20 cellular contexts compared by ENCODE assay signal in the genomic region with DNA sequence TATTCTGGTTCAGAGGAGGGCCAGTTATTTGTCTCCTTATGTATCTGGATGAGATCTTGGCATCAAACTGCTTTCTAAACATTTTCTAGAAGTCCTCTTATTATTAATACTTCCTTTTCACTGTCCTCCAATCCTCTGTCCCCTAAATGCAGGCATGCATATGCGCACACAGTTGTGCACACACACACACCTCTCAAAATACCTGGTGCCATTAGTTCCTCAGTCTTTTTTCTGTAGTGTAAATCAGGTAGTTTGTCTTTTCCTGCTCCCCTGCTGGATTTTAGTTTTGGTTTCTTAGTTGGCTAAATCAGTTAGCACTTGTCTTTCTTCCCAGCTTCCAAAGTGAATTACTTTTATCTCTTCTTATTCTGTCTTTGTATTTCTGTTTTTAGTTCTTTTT. TPM values are rescaled to one million over a fixed set of nuclear protein-coding genes. Genes with fewer than 3 reads are reported as not detected.
DNase-seq lines count a peak whose midpoint lies in the region; ATAC-seq, FAIRE-seq and TF ChIP-seq lines count a peak whose summit lies in the region.
"Had no signal": no experiment of that assay in that cellular context is flagged by ENCODE, and none has a peak within 500 bp of the region (broad histone marks: within the 10 kb centered on the region; RNA-seq: fewer than 3 reads in every experiment).

No MANE protein-coding gene starts in this region.

- H2BK12ac ChIP-seq in H1 (ENCODE audit: low read depth, low read length) = no peak overlapping the region

- no peaks in the 10 kb centered on the region for H3K79me1 ChIP-seq in H1 (ENCODE audit: low read depth, low read length)

- no peak overlapping the region for H4K91ac ChIP-seq in H1 (replicated peaks; ENCODE audit: insufficient read length, low read length)

- peak overlapping the region; percentile 13 for H3K27ac Mint-ChIP-seq in activated CD4-positive, alpha-beta T cell treated with anti-CD3 and anti-CD28 coated beads for 36 hours
- no peak overlapping the region for H3K27ac Mint-ChIP-seq in activated CD4-positive, alpha-beta T cell treated with anti-CD3 and anti-CD28 coated beads, Interleukin-2, amount 10 ng/mL, durations not matched to agents 7 days and 5 days
- H3K27ac Mint-ChIP-seq in GM23338 = peak overlapping the region; percentile 78
- H3K27ac Mint-ChIP-seq in mesothelial cell of epicardium = peak overlapping the region; percentile 22

- H3K79me2 ChIP-seq in GM23338 (replicated peaks; ENCODE audit: insufficient read depth) = no peaks in the 10 kb centered on the region
- no peaks in the 10 kb centered on the region for H3K79me2 ChIP-seq in H1 (ENCODE audit: control insufficient read depth in 1 of 2, insufficient read depth in 2 of 2, low read length in 2 of 2)
- no peaks in the 10 kb centered on the region for H3K79me2 ChIP-seq in HepG2 (ENCODE audit: insufficient read depth, low read length)

- no peak for ATAC-seq in activated CD4-positive, alpha-beta T cell treated with anti-CD3 and anti-CD28 coated beads for 36 hours
- ATAC-seq in GM23338 (peak; percentile 61), HepG2 (no peak)
- ATAC-seq: HCT116, K562 had no signal

- H3K4me1 ChIP-seq in GM23338 (ENCODE audit: insufficient read depth) = peaks cover 17% of the 10 kb centered on the region
- H3K4me1 ChIP-seq in H1 (replicated peaks in 1 of 4; ENCODE audit: control insufficient read depth in 3 of 4, insufficient read depth in 4 of 4, low read length in 3 of 4) = peaks cover 0 to 5% (median 1%) of the 10 kb centered on the region in 4 experiments; a peak in 2 of 7 replicates
- no peaks in the 10 kb centered on the region for H3K4me1 ChIP-seq in HepG2 (ENCODE audit: insufficient read depth, low read length)

- H3F3A ChIP-seq in GM23338 (replicated peaks; ENCODE audit: low read depth) = no peaks in the 10 kb centered on the region

- TF ChIP-seq CTCF in GM23338 (conservative IDR thresholded peaks at IDR 0.05; ENCODE audit: low read depth in 2 of 2) (no peak), H1 (IDR thresholded peaks at IDR 0.05; ENCODE audit: control extremely low read depth in 1 of 3, insufficient read depth in 1 of 3, low read depth in 1 of 3, low read length in 3 of 3) (no peak), mesothelial cell of epicardium (IDR thresholded peaks at IDR 0.05; ENCODE audit: unreplicated experiment) (no peak), HepG2 (CRISPR knock-in tag; IDR thresholded peaks at IDR 0.05) (no peak)

- H3K27ac ChIP-seq in GM23338 (ENCODE audit: low read depth) (peak overlapping the region; percentile 43), H1 (ENCODE audit: low read depth, low read length) (no peak overlapping the region), HepG2 (ENCODE audit: extremely low read length, insufficient read depth, low read length) (no peak overlapping the region)
- H3K27ac ChIP-seq: 22Rv1 had no signal

- H3K9me3 ChIP-seq in H1 (ENCODE audit: insufficient read depth in 2 of 2, low read depth in 1 of 2, low read length in 1 of 2) (no peaks in the 10 kb centered on the region), HepG2 (ENCODE audit: low read length) (no peaks in the 10 kb centered on the region)

- intact Hi-C loops in activated CD4-positive, alpha-beta T cell treated with anti-CD3 and anti-CD28 coated beads for 36 hours (cut with DNase I, micrococcal nuclease) = no loop called here
- intact Hi-C loops in HepG2 (cut with micrococcal nuclease; ENCODE audit: unreplicated experiment) = no loop called here

- no peak overlapping the region for H4K5ac ChIP-seq in H1 (ENCODE audit: insufficient read length, low read depth, low read length)

- CTCF ChIA-PET in activated CD4-positive, alpha-beta T cell treated with anti-CD3 and anti-CD28 coated beads for 36 hours (lab: Charles Lee) = interaction anchor here (0.6 to 0.7 kb wide), 2 partner anchors 121 to 309 kb away, joined by 3 read pairs; no protein-coding TSS in a partner anchor
- CTCF ChIA-PET in activated CD4-positive, alpha-beta T cell treated with anti-CD3 and anti-CD28 coated beads, Interleukin-2, amount 10 ng/mL, durations not matched to agents 7 days and 5 days (lab: Charles Lee) = no interaction called here
- CTCF ChIA-PET in H1 (lab: Charles Lee; ENCODE audit: partially characterized antibody) = interaction anchor here (1.0 kb wide), 1 partner anchor 245 kb away, joined by 3 read pairs; no protein-coding TSS in a partner anchor
- CTCF ChIA-PET in HepG2 (lab: Yijun Ruan, JAX; ENCODE audit: low intra/inter-chr PET ratio, low total read pairs) = no interaction called here

- peaks cover 35% of the 10 kb centered on the region for H3K36me3 Mint-ChIP-seq in activated CD4-positive, alpha-beta T cell treated with anti-CD3 and anti-CD28 coated beads for 36 hours (ENCODE audit: low read depth)
- peaks cover 38% of the 10 kb centered on the region for H3K36me3 Mint-ChIP-seq in activated CD4-positive, alpha-beta T cell treated with anti-CD3 and anti-CD28 coated beads, Interleukin-2, amount 10 ng/mL, durations not matched to agents 7 days and 5 days (ENCODE audit: low read depth)
- H3K36me3 Mint-ChIP-seq in GM23338 (ENCODE audit: low read depth) (peaks cover 4% of the 10 kb centered on the region; the same call in 2 of the 3 replicates), mesothelial cell of epicardium (peaks cover 28% of the 10 kb centered on the region)

- no peak overlapping the region for H3K56ac ChIP-seq in H1 (replicated peaks; ENCODE audit: insufficient read length, low read depth, low read length)

- H4K20me1 ChIP-seq in GM23338 (replicated peaks; ENCODE audit: insufficient read depth) (no peaks in the 10 kb centered on the region), H1 (replicated peaks in 1 of 2; ENCODE audit: control insufficient read depth in 1 of 2, insufficient read depth in 2 of 2, low read length in 2 of 2) (peaks cover 0 to 2% of the 10 kb centered on the region in 2 experiments), HepG2 (ENCODE audit: insufficient read depth, low read length) (no peaks in the 10 kb centered on the region)

- peak overlapping the region; percentile 9; the same call in 1 of the 2 replicates for H3K4me3 ChIP-seq in GM23338
- peak overlapping the region in 1 of 4 experiments; percentile 12; a peak in 1 of 8 replicates for H3K4me3 ChIP-seq in H1 (ENCODE audit: extremely low read depth in 1 of 4, insufficient read depth in 2 of 4, low read depth in 3 of 4, low read length in 4 of 4)
- H3K4me3 ChIP-seq in HepG2 (replicated peaks in 1 of 3; ENCODE audit: insufficient read depth in 1 of 3, low read depth in 2 of 3, low read length in 3 of 3) = no peak overlapping the region
- H3K4me3 ChIP-seq: K562 had no signal

- H3K9me3 Mint-ChIP-seq in activated CD4-positive, alpha-beta T cell treated with anti-CD3 and anti-CD28 coated beads for 36 hours (ENCODE audit: low read depth) = no peaks in the 10 kb centered on the region
- H3K9me3 Mint-ChIP-seq in activated CD4-positive, alpha-beta T cell treated with anti-CD3 and anti-CD28 coated beads, Interleukin-2, amount 10 ng/mL, durations not matched to agents 7 days and 5 days = no peaks in the 10 kb centered on the region
- no peaks in the 10 kb centered on the region for H3K9me3 Mint-ChIP-seq in GM23338
- H3K9me3 Mint-ChIP-seq in mesothelial cell of epicardium = no peaks in the 10 kb centered on the region
- H3K9me3 Mint-ChIP-seq: CD14-positive monocyte had no signal

- no peak for DNase-seq in activated CD4-positive, alpha-beta T cell treated with anti-CD3 and anti-CD28 coated beads for 36 hours
- DNase-seq in activated CD4-positive, alpha-beta T cell treated with anti-CD3 and anti-CD28 coated beads, Interleukin-2, amount 10 ng/mL, durations not matched to agents 7 days and 5 days = no peak
- DNase-seq in GM23338 (ENCODE audit: low spot score) (peak; percentile 14), H1 (ENCODE audit: low read depth in 1 of 2, low spot score in 2 of 2) (no peak), mesothelial cell of epicardium (ENCODE audit: low spot score in 2 of 2, unreplicated experiment in 2 of 2) (no peak), RKO (ENCODE audit: low spot score) (no peak), HepG2 (ENCODE audit: low spot score) (no peak)
- no peak for DNase-seq in NK-92 treated with Interleukin-12 subunit alpha and Interleukin-12 subunit beta, amount 100 ng/mL, for 24 hours (lab: John Stamatoyannopoulos, UW)
- DNase-seq: DMS79 treated with DMSO at 0.1 percent for 48 hours, NCI-H1105 treated with DMSO at 0.1 percent for 48 hours, NCI-H1694, NCI-H2081 treated with DMSO at 0.1 percent for 48 hours, NCI-H446 treated with DMSO at 0.1 percent for 48 hours, NCI-H69, OCI-M1, SHP77 had no signal

- in situ Hi-C loops in HepG2 (cut with HindIII; ENCODE audit: extremely low pct_ligation_motif_present, low pct_unique_long_range_greater_than_20kb) = no loop called here

- no peaks in the 10 kb centered on the region for H3K9me2 ChIP-seq in GM23338 (ENCODE audit: insufficient read depth)

- H2BK20ac ChIP-seq in H1 (ENCODE audit: low read length) = no peak overlapping the region

- FAIRE-seq in H1 (lab: Jason Lieb, UNC) (no peak), HepG2 (lab: Jason Lieb, UNC) (no peak)
- FAIRE-seq: K562 had no signal

- H2BK5ac ChIP-seq in H1 (ENCODE audit: low read depth, low read length) = no peak overlapping the region

- H3K18ac ChIP-seq in H1 (ENCODE audit: extremely low read depth, low read length) = no peak overlapping the region

- 74% methylated on average over 1 of the region's 1 CpG; no CpG with 5 or more reads in 1 of the 2 experiments for WGBS in H1 (ENCODE audit: extremely low coverage in 1 of 2, insufficient coverage in 1 of 2, insufficient read length in 1 of 2, insufficient replicate concordance in 2 of 2, low coverage in 1 of 2, low lambda C conversion rate in 2 of 2, missing lambda C conversion rate in 1 of 2), 2 experiments
- WGBS in HepG2 (ENCODE audit: low lambda C conversion rate) = 94% methylated on average over 1 of the region's 1 CpG

- H3K27me3 ChIP-seq in GM23338 (ENCODE audit: insufficient read depth) = no peaks in the 10 kb centered on the region
- H3K27me3 ChIP-seq in H1 (replicated peaks in 1 of 4; ENCODE audit: control insufficient read depth in 3 of 4, extremely low read depth in 1 of 4, insufficient read depth in 3 of 4, low read length in 3 of 4) = no peaks in the 10 kb centered on the region
- H3K27me3 ChIP-seq in HepG2 (ENCODE audit: control insufficient read depth in 1 of 2, insufficient read depth in 2 of 2, low read length in 2 of 2) = no peaks in the 10 kb centered on the region

- no TSS peak for BruUV-seq in HepG2 (replicated peaks; lab: Mats Ljungman, UMichigan)

- H3K4me1 Mint-ChIP-seq in activated CD4-positive, alpha-beta T cell treated with anti-CD3 and anti-CD28 coated beads for 36 hours = peaks cover 4% of the 10 kb centered on the region
- H3K4me1 Mint-ChIP-seq in activated CD4-positive, alpha-beta T cell treated with anti-CD3 and anti-CD28 coated beads, Interleukin-2, amount 10 ng/mL, durations not matched to agents 7 days and 5 days = peaks cover 9% of the 10 kb centered on the region
- H3K4me1 Mint-ChIP-seq in GM23338 (peaks cover 20% of the 10 kb centered on the region), mesothelial cell of epicardium (peaks cover 7% of the 10 kb centered on the region)

- no peak overlapping the region for H3K4me3 Mint-ChIP-seq in activated CD4-positive, alpha-beta T cell treated with anti-CD3 and anti-CD28 coated beads for 36 hours
- H3K4me3 Mint-ChIP-seq in activated CD4-positive, alpha-beta T cell treated with anti-CD3 and anti-CD28 coated beads, Interleukin-2, amount 10 ng/mL, durations not matched to agents 7 days and 5 days = no peak overlapping the region
- H3K4me3 Mint-ChIP-seq in GM23338 (peak overlapping the region; percentile 9), mesothelial cell of epicardium (no peak overlapping the region)
- H3K4me3 Mint-ChIP-seq: CD14-positive monocyte had no signal

- no peak overlapping the region for H3K14ac ChIP-seq in H1 (ENCODE audit: insufficient read length)

- H3K23ac ChIP-seq in H1 (ENCODE audit: insufficient read length) = no peak overlapping the region

- TF ChIP-seq RAD21 in H1 (IDR thresholded peaks at IDR 0.05 in 1 of 2, conservative IDR thresholded peaks at IDR 0.05 in 1 of 2; ENCODE audit: low read depth in 2 of 2, low read length in 2 of 2) = no peak
- TF ChIP-seq RAD21 in HepG2 (CRISPR knock-in tag; IDR thresholded peaks at IDR 0.05) = no peak

- H2AK5ac ChIP-seq in H1 (ENCODE audit: low read depth, low read length) = no peak overlapping the region

- no peak overlapping the region for H2BK120ac ChIP-seq in H1 (replicated peaks; ENCODE audit: low read depth, low read length)

- no peak for TF ChIP-seq POLR2A in H1 (IDR thresholded peaks at IDR 0.05; ENCODE audit: control extremely low read depth in 1 of 2, low read depth in 2 of 2, low read length in 2 of 2)
- no peak for TF ChIP-seq POLR2A in HepG2 (IDR thresholded peaks at IDR 0.05; ENCODE audit: insufficient read depth in 1 of 2, low read depth in 2 of 2, low read length in 2 of 2)

- POLR2A ChIA-PET in activated CD4-positive, alpha-beta T cell treated with anti-CD3 and anti-CD28 coated beads for 36 hours (lab: Charles Lee) = no interaction called here
- POLR2A ChIA-PET in activated CD4-positive, alpha-beta T cell treated with anti-CD3 and anti-CD28 coated beads, Interleukin-2, amount 10 ng/mL, durations not matched to agents 7 days and 5 days (lab: Charles Lee) = no interaction called here
- POLR2A ChIA-PET in H1 (lab: Charles Lee; ENCODE audit: partially characterized antibody) = no interaction called here
- POLR2A ChIA-PET in HepG2 (lab: Yijun Ruan, JAX) = no interaction called here

- H2AFZ ChIP-seq in GM23338 (no peak overlapping the region), H1 (ENCODE audit: low read length) (no peak overlapping the region), HepG2 (ENCODE audit: low read length) (no peak overlapping the region)

- H2BK15ac ChIP-seq in H1 (ENCODE audit: low read length) = no peak overlapping the region

- no peaks in the 10 kb centered on the region for H3K23me2 ChIP-seq in H1 (ENCODE audit: low read depth, low read length)

- H3K9ac ChIP-seq in H1 (replicated peaks in 1 of 4; ENCODE audit: extremely low read depth in 1 of 4, low read depth in 3 of 4, low read length in 3 of 4) = no peak overlapping the region
- no peak overlapping the region for H3K9ac ChIP-seq in HepG2 (ENCODE audit: insufficient read depth, low read depth, low read length)

- H3K4ac ChIP-seq in H1 (replicated peaks; ENCODE audit: insufficient read length, low read depth, low read length) = no peak overlapping the region

- no peaks in the 10 kb centered on the region for H3K27me3 Mint-ChIP-seq in activated CD4-positive, alpha-beta T cell treated with anti-CD3 and anti-CD28 coated beads for 36 hours
- H3K27me3 Mint-ChIP-seq in activated CD4-positive, alpha-beta T cell treated with anti-CD3 and anti-CD28 coated beads, Interleukin-2, amount 10 ng/mL, durations not matched to agents 7 days and 5 days = no peaks in the 10 kb centered on the region
- H3K27me3 Mint-ChIP-seq in GM23338 (ENCODE audit: insufficient read depth, low read depth, poor library complexity) (no peaks in the 10 kb centered on the region), mesothelial cell of epicardium (ENCODE audit: low read depth) (no peaks in the 10 kb centered on the region)

- H3K36me3 ChIP-seq in GM23338 (ENCODE audit: insufficient read depth) (no peaks in the 10 kb centered on the region), H1 (ENCODE audit: control insufficient read depth in 2 of 4, insufficient read depth in 4 of 4, low read length in 3 of 4) (no peaks in the 10 kb centered on the region; a peak in 1 of 8 replicates), HepG2 (replicated peaks in 1 of 2; ENCODE audit: control insufficient read depth in 1 of 2, insufficient read depth in 2 of 2, low read length in 2 of 2) (peaks cover 1 to 9% of the 10 kb centered on the region in 2 experiments; a peak in 2 of 5 replicates)

- no peak overlapping the region for H4K8ac ChIP-seq in H1 (ENCODE audit: extremely low read depth, insufficient read depth, low read length)

- H3K4me2 ChIP-seq in GM23338 = peak overlapping the region; percentile 66
- peak overlapping the region; percentile 13 to 51; a peak in 2 of 4 replicates for H3K4me2 ChIP-seq in H1 (ENCODE audit: insufficient read depth in 1 of 2, low read depth in 2 of 2, low read length in 2 of 2)
- H3K4me2 ChIP-seq in HepG2 (ENCODE audit: low read depth, low read length) = no peak overlapping the region

- TF ChIP-seq EP300 in H1 (IDR thresholded peaks at IDR 0.05; ENCODE audit: borderline replicate concordance in 1 of 2, low read depth in 2 of 2, low read length in 2 of 2) (no peak), HepG2 (IDR thresholded peaks at IDR 0.05; ENCODE audit: low read depth in 2 of 2, low read length in 2 of 2) (no peak), HepG2 (CRISPR knock-in tag; IDR thresholded peaks at IDR 0.05; ENCODE audit: borderline replicate concordance) (no peak)

RNA-seq across cellular contexts. Expression of a gene that starts 55.8 kb away (rescaled TPM):
- total RNA-seq in activated CD4-positive, alpha-beta T cell treated with anti-CD3 and anti-CD28 coated beads for 36 hours = under 1 TPM; 0.58 to 0.64 TPM
- total RNA-seq in activated CD4-positive, alpha-beta T cell treated with anti-CD3 and anti-CD28 coated beads, Interleukin-2, amount 10 ng/mL, durations not matched to agents 7 days and 5 days = under 1 TPM; 0.47 to 0.85 TPM
- 1.7 and 2.7 TPM in 2 replicates for total RNA-seq in GM23338 (2014; rRNA removed; shearing (Covaris generic))
- polyA plus RNA-seq in GM23338 (2016; fragmentation: Nextera tagmentation; extraction: Ambion mirVana) (0.15 TPM in 1 of 2 replicates, not detected in the other), H1 (2011; rRNA removed) (0.16 and 0.62 TPM in 2 replicates), HepG2 (2011; rRNA removed) (0.05 and 0.43 TPM in 2 replicates)
- total RNA-seq in H1 (2021; fragmentation: NEBNext Ultra II Directional; extraction: Animal tissue kit (Norgen Biotek cat#: 25700)) = 0.17 and 0.67 TPM in 2 replicates
- polyA plus RNA-seq in H1 (2011; cell fraction: cytosol; rRNA removed) = 0.25 TPM
- 0.44 TPM for polyA plus RNA-seq in H1 (2011; cell fraction: nucleus; rRNA removed)
- polyA plus RNA-seq in H1 (2012, experiment 1 of 2) = 0.09 to 0.30 TPM (median 0.10 TPM) in 4 replicates
- polyA plus RNA-seq in H1 (2012, experiment 2 of 2) = not detected
- polyA plus RNA-seq in H1 (2013, experiment 1 of 2) = 0.10 TPM
- 0.09 TPM for polyA plus RNA-seq in H1 (2013, experiment 2 of 2)
- polyA minus RNA-seq in H1 (2011; rRNA and poly(A)+ RNA removed) = 2.2 and 3.9 TPM in 2 replicates
- polyA minus RNA-seq in H1 (2011; cell fraction: cytosol; rRNA and poly(A)+ RNA removed) = 1.5 TPM
- polyA minus RNA-seq in H1 (2011; cell fraction: nucleus; rRNA and poly(A)+ RNA removed) = 12.8 TPM
- total RNA-seq in mesothelial cell of epicardium (0.89 to 1.7 TPM (median 1.1 TPM) in 3 replicates), HepG2 (2016; rRNA removed; fragmentation: Illumina TruSeq; extraction: Trizol) (0.31 and 0.71 TPM in 2 replicates)
- total RNA-seq in HepG2 (2016; cell fraction: cytosol; rRNA removed; fragmentation: Illumina TruSeq; extraction: Trizol; ENCODE audit: low read depth) = 0.35 TPM in 1 of 2 replicates, not detected in the other
- 0.40 and 0.69 TPM in 2 replicates for total RNA-seq in HepG2 (2016; cell fraction: insoluble cytoplasmic fraction; rRNA removed; fragmentation: Illumina TruSeq; extraction: Trizol)
- 0.10 and 0.12 TPM in 2 replicates for total RNA-seq in HepG2 (2016; cell fraction: membrane; rRNA removed; fragmentation: Illumina TruSeq; extraction: Trizol)
- 9.5 and 9.6 TPM in 2 replicates for total RNA-seq in HepG2 (2016; cell fraction: nucleus; rRNA removed; fragmentation: Illumina TruSeq; extraction: Trizol)
- 0.05 TPM in 2 replicates for polyA plus RNA-seq in HepG2 (2011; cell fraction: cytosol; rRNA removed)
- polyA plus RNA-seq in HepG2 (2011; cell fraction: nucleus; rRNA removed) = 0.66 and 0.81 TPM in 2 replicates
- 0.08 and 0.46 TPM in 2 replicates for polyA plus RNA-seq in HepG2 (2012)
- polyA plus RNA-seq in HepG2 (2016; cell fraction: cytosol; fragmentation: Illumina TruSeq; extraction: Trizol; ENCODE audit: low read depth) = not detected in 2 replicates
- 0.53 and 0.57 TPM in 2 replicates for polyA plus RNA-seq in HepG2 (2016; cell fraction: insoluble cytoplasmic fraction; fragmentation: Illumina TruSeq; extraction: Trizol; ENCODE audit: low read depth)
- polyA plus RNA-seq in HepG2 (2016; cell fraction: membrane; fragmentation: Illumina TruSeq; extraction: Trizol; ENCODE audit: low read depth) = not detected in 2 replicates
- 2.7 and 2.8 TPM in 2 replicates for polyA plus RNA-seq in HepG2 (2016; cell fraction: nucleus; fragmentation: Illumina TruSeq; extraction: Trizol; ENCODE audit: insufficient read depth, low read depth)
- 0.94 and 1.7 TPM in 2 replicates for polyA minus RNA-seq in HepG2 (2011; rRNA and poly(A)+ RNA removed; ENCODE audit: low replicate concordance)
- not detected in 2 replicates for polyA minus RNA-seq in HepG2 (2011; cell fraction: cytosol; rRNA and poly(A)+ RNA removed)
- 11.4 and 14.0 TPM in 2 replicates for polyA minus RNA-seq in HepG2 (2011; cell fraction: nucleus; rRNA and poly(A)+ RNA removed)

Comparison
In these comparisons a context has a peak if more than half of its experiments do, and no peak if none do; other contexts are left out.
1. CTCF ChIA-PET loops: an anchor here in activated CD4-positive, alpha-beta T cell treated with anti-CD3 and anti-CD28 coated beads for 36 hours (0.6 to 0.7 kb wide) and H1 (1.0 kb wide); none called in activated CD4-positive, alpha-beta T cell treated with anti-CD3 and anti-CD28 coated beads, Interleukin-2, amount 10 ng/mL, durations not matched to agents 7 days and 5 days and HepG2.